Comparison of ENCODE assay signal across 1 cellular context in the genomic region with DNA sequence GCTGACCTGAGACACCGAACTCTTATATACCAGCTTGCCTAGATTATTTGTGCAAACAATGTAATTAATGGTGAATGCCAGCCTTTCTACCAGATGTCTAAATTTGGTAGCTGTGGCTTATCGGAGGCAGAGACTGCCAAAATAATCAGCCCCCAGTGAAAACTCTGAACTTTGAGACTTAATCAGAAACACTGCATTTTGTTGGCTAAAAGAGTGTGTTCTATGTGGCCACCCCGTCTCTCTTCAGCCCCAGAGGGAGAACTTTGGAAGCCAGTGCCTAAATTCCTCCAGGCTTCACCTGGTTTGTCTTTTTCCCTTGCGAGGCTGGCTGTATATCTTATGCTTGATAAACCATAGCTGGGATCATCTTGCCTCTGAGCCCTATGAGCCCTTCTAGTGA.
TF ChIP-seq lines count a peak whose summit lies in the region.

No MANE protein-coding gene starts in this region.

TF ChIP-seq in liver, 16 proteins besides CTCF, POLR2A, EP300 and RAD21 (continued from another document):
- TF ChIP-seq HNF4G (IDR thresholded peaks at IDR 0.05) = peak; percentile 70
- no peak for TF ChIP-seq NR2F2 (IDR thresholded peaks at IDR 0.05)
- TF ChIP-seq YY1 (IDR thresholded peaks at IDR 0.05) = peak; percentile 48
- TF ChIP-seq, protein P1, sequence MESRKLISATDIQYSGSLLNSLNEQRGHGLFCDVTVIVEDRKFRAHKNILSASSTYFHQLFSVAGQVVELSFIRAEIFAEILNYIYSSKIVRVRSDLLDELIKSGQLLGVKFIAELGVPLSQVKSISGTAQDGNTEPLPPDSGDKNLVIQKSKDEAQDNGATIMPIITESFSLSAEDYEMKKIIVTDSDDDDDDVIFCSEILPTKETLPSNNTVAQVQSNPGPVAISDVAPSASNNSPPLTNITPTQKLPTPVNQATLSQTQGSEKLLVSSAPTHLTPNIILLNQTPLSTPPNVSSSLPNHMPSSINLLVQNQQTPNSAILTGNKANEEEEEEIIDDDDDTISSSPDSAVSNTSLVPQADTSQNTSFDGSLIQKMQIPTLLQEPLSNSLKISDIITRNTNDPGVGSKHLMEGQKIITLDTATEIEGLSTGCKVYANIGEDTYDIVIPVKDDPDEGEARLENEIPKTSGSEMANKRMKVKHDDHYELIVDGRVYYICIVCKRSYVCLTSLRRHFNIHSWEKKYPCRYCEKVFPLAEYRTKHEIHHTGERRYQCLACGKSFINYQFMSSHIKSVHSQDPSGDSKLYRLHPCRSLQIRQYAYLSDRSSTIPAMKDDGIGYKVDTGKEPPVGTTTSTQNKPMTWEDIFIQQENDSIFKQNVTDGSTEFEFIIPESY (IDR thresholded peaks at IDR 0.05) = no peak
- TF ChIP-seq RXRA (IDR thresholded peaks at IDR 0.05) = peak; percentile 27 to 52
- TF ChIP-seq FOXA2 (IDR thresholded peaks at IDR 0.05) = no peak
- TF ChIP-seq, protein P2, sequence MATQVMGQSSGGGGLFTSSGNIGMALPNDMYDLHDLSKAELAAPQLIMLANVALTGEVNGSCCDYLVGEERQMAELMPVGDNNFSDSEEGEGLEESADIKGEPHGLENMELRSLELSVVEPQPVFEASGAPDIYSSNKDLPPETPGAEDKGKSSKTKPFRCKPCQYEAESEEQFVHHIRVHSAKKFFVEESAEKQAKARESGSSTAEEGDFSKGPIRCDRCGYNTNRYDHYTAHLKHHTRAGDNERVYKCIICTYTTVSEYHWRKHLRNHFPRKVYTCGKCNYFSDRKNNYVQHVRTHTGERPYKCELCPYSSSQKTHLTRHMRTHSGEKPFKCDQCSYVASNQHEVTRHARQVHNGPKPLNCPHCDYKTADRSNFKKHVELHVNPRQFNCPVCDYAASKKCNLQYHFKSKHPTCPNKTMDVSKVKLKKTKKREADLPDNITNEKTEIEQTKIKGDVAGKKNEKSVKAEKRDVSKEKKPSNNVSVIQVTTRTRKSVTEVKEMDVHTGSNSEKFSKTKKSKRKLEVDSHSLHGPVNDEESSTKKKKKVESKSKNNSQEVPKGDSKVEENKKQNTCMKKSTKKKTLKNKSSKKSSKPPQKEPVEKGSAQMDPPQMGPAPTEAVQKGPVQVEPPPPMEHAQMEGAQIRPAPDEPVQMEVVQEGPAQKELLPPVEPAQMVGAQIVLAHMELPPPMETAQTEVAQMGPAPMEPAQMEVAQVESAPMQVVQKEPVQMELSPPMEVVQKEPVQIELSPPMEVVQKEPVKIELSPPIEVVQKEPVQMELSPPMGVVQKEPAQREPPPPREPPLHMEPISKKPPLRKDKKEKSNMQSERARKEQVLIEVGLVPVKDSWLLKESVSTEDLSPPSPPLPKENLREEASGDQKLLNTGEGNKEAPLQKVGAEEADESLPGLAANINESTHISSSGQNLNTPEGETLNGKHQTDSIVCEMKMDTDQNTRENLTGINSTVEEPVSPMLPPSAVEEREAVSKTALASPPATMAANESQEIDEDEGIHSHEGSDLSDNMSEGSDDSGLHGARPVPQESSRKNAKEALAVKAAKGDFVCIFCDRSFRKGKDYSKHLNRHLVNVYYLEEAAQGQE (IDR thresholded peaks at IDR 0.05) = no peak
- TF ChIP-seq GABPA (IDR thresholded peaks at IDR 0.05 in 1 of 2, conservative IDR thresholded peaks at IDR 0.05 in 1 of 2) = no peak
- TF ChIP-seq, protein P3, sequence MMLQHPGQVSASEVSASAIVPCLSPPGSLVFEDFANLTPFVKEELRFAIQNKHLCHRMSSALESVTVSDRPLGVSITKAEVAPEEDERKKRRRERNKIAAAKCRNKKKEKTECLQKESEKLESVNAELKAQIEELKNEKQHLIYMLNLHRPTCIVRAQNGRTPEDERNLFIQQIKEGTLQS (IDR thresholded peaks at IDR 0.05) = no peak
- TF ChIP-seq HNF4A (conservative IDR thresholded peaks at IDR 0.05) = peak; percentile 84 to 87
- TF ChIP-seq, protein P4, sequence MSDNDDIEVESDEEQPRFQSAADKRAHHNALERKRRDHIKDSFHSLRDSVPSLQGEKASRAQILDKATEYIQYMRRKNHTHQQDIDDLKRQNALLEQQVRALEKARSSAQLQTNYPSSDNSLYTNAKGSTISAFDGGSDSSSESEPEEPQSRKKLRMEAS (IDR thresholded peaks at IDR 0.05) = no peak
- peak in 1 of 2 donors; percentile 14 for TF ChIP-seq JUND (IDR thresholded peaks at IDR 0.05)
- TF ChIP-seq EGR1 (IDR thresholded peaks at IDR 0.05; ENCODE audit: low read depth in 2 of 2) = no peak
- TF ChIP-seq TAF1 (conservative IDR thresholded peaks at IDR 0.05) = no peak
